In genomic region chr3:184543256-184543655, GRCh38 we compare ENCODE assay signal across 15 cellular contexts. TPM values are rescaled to one million over a fixed set of nuclear protein-coding genes. Genes with fewer than 3 reads are reported as not detected.
"Had no signal": no experiment of that assay in that cellular context is flagged by ENCODE, and none has a peak within 500 bp of the region (broad histone marks: within the 10 kb centered on the region; RNA-seq: fewer than 3 reads in every experiment).

No MANE protein-coding gene starts in this region.

- H3K9me3 ChIP-seq: esophagus muscularis mucosa, gastroesophageal sphincter, left ventricle myocardium inferior, transverse colon, vagina had no signal

- H3K36me3 Mint-ChIP-seq: activated naive CD4-positive, alpha-beta T cell treated with anti-CD3 and anti-CD28 coated beads, Interleukin-2, amount 50 U/mL, for 24 hours; mesothelial cell of epicardium; neural progenitor cell; stimulated activated memory B cell treated with anti-CD40 and anti-IgM and Interleukin-4, amounts not matched to agents 10 μg/mL and 1 μg/mL and 100 μg/mL, for 72 hours had no signal

- H3K27ac Mint-ChIP-seq: activated naive CD4-positive, alpha-beta T cell treated with anti-CD3 and anti-CD28 coated beads, Interleukin-2, amount 50 U/mL, for 24 hours; effector memory CD8-positive, alpha-beta T cell; mesothelial cell of epicardium; neural progenitor cell; progenitor cell of endocrine pancreas; stimulated activated memory B cell treated with anti-CD40 and anti-IgM and Interleukin-4, amounts not matched to agents 10 μg/mL and 1 μg/mL and 100 μg/mL, for 72 hours; T-helper 17 cell had no signal

- H3K9me3 Mint-ChIP-seq: activated naive CD4-positive, alpha-beta T cell treated with anti-CD3 and anti-CD28 coated beads, Interleukin-2, amount 50 U/mL, for 24 hours; effector memory CD8-positive, alpha-beta T cell; mesothelial cell of epicardium; naive thymus-derived CD8-positive, alpha-beta T cell; neural progenitor cell; stimulated activated memory B cell treated with anti-CD40 and anti-IgM and Interleukin-4, amounts not matched to agents 10 μg/mL and 1 μg/mL and 100 μg/mL, for 72 hours had no signal

- H3K9ac ChIP-seq: neural progenitor cell had no signal

- H3K4me3 ChIP-seq: gastroesophageal sphincter, left ventricle myocardium inferior, neural progenitor cell, transverse colon, vagina had no signal

- H3K27me3 ChIP-seq: vagina had no signal

- H3K36me3 ChIP-seq: brain microvascular endothelial cell, esophagus muscularis mucosa, gastroesophageal sphincter, left ventricle myocardium inferior, neural progenitor cell, transverse colon, vagina had no signal

- H3K27ac ChIP-seq: brain microvascular endothelial cell, dorsolateral prefrontal cortex, esophagus muscularis mucosa, gastroesophageal sphincter, left ventricle myocardium inferior, neural progenitor cell, transverse colon, vagina had no signal

- H3K4me3 Mint-ChIP-seq: activated naive CD4-positive, alpha-beta T cell treated with anti-CD3 and anti-CD28 coated beads, Interleukin-2, amount 50 U/mL, for 24 hours; effector memory CD8-positive, alpha-beta T cell; mesothelial cell of epicardium; stimulated activated memory B cell treated with anti-CD40 and anti-IgM and Interleukin-4, amounts not matched to agents 10 μg/mL and 1 μg/mL and 100 μg/mL, for 72 hours had no signal

- H3K4me2 ChIP-seq: neural progenitor cell had no signal

RNA-seq across cellular contexts. Expression of gene EPHB3, which starts 18.3 kb away (rescaled TPM):
- total RNA-seq: naive thymus-derived CD8-positive, alpha-beta T cell had no signal
